8 cellular contexts compared by ENCODE assay signal in the genomic region with DNA sequence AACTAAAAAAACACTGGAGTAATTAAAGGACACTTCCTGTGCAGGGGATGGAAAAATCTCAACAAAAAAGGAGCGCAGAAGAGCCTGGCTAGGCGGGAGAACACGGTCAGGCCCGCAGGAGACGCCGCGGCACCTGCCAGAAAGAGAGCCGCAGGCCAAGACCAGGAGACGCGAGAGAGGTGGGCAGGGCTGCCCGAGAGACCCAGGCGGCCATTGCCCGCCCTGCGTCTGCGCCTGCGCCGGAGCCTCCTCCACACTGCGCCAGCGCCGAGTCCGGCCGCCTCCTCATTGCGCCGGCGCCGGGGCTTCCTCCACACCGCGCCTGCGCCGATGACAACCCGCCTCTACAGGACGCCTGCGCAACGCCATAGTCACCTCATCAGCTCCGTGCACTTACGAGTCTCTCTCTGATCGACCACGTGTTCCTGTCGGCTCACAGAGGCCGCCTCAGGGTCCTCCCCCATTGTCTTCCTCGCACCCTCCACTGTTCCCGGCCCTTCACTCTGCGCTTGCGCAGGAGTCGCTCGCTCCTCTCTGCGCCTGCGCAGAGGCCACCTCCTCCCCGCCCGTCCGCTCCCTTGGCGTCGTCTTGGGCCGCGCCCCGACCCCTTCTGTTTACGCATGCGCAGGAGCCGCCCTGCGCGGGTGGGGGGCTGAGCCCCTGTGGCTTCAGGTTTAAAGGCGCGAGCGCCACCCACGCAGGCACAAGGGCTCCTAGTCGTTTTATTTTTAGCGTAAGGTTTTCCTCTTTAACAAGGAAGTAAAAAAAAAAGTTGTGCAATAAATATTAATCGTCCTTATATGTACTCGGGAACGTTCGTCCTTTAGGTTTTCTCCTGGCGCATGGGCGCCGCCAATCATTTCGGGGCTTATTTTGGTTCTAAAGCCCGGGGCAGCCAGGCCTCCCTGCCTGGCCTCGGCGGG.
DNase-seq lines count a peak whose midpoint lies in the region; ATAC-seq and TF ChIP-seq lines count a peak whose summit lies in the region.

No MANE protein-coding gene starts in this region.

- H3K4me1 Mint-ChIP-seq in central memory CD8-positive, alpha-beta T cell, result peaks cover 20% of the 10 kb centered on the region

- H3K9me3 Mint-ChIP-seq in central memory CD8-positive, alpha-beta T cell, result no peaks in the 10 kb centered on the region

- no peaks in the 10 kb centered on the region for H3K27me3 Mint-ChIP-seq in central memory CD8-positive, alpha-beta T cell

- H3K36me3 Mint-ChIP-seq in central memory CD8-positive, alpha-beta T cell (ENCODE audit: insufficient read depth), result peaks cover 15% of the 10 kb centered on the region

- ATAC-seq in GM19023 (IDR thresholded peaks at IDR 0.05; ENCODE audit: unreplicated experiment), result peak; percentile 97
- peak; percentile 96 for ATAC-seq in HG03196 (IDR thresholded peaks at IDR 0.05; ENCODE audit: unreplicated experiment)
- peak; percentile 99 for ATAC-seq in central memory CD8-positive, alpha-beta T cell (replicated peaks; ENCODE audit: extremely low read depth, poor library complexity, severe bottlenecking)

- H3K4me3 ChIP-seq in AG09309 (ENCODE audit: control insufficient read depth, low read depth, low read length), result peak overlapping the region; percentile 68

- peak overlapping the region; percentile 78 for H3K4me3 Mint-ChIP-seq in central memory CD8-positive, alpha-beta T cell

- peak overlapping the region; percentile 90 for H3K27ac Mint-ChIP-seq in central memory CD8-positive, alpha-beta T cell (ENCODE audit: low read depth)

- DNase-seq in AG09309 (ENCODE audit: low read depth) (peak; percentile 98), NCI-H226 (peak; percentile 100), iris pigment epithelial cell (ENCODE audit: low read depth) (peak; percentile 98)
- DNase-seq in activated CD4-positive, CD25-positive, alpha-beta regulatory T cell treated with anti-CD3 and anti-CD28 coated beads, Interleukin-2, amount 50 U/mL, for 16 hours (ENCODE audit: low read depth, low spot score), result peak; percentile 91
- peak; percentile 93 to 97 for DNase-seq in central memory CD8-positive, alpha-beta T cell (ENCODE audit: low spot score in 2 of 2)
- DNase-seq in stimulated activated CD4-positive, alpha-beta T cell treated with anti-CD3 and anti-CD28 coated beads, Interleukin-12 subunit alpha, Interleukin-12 subunit beta, amount 100 ng/mL, for 24 hours (ENCODE audit: low read depth in 2 of 2), result peak; percentile 91 to 95

- TF ChIP-seq CTCF in AG09309 (IDR thresholded peaks at IDR 0.05; ENCODE audit: control insufficient read depth, insufficient read depth, low read depth, low read length, missing control alignments), result no peak

Comparison
In these comparisons a context has a peak if more than half of its experiments do, and no peak if none do; other contexts are left out.
1. Peak in every context shown above with its lines: DNase-seq, ATAC-seq and H3K4me3 ChIP-seq.